In genomic region chr1:85581138-85581801, GRCh38 we compare ENCODE assay signal across 1 cellular context.
TF ChIP-seq lines count a peak whose summit lies in the region.

No MANE protein-coding gene starts in this region.

TF ChIP-seq in HepG2, 621 proteins besides CTCF, POLR2A, EP300 and RAD21 (continued from another document and continues in another):
- no peak for TF ChIP-seq REST (IDR thresholded peaks at IDR 0.05; ENCODE audit: borderline replicate concordance in 1 of 2, low read depth in 1 of 2, low read length in 2 of 2)
- TF ChIP-seq TSC22D2 (CRISPR knock-in tag; IDR thresholded peaks at IDR 0.05; ENCODE audit: borderline replicate concordance), result no peak
- no peak for TF ChIP-seq ZNF644 (CRISPR knock-in tag; IDR thresholded peaks at IDR 0.05; ENCODE audit: low read depth)
- no peak for TF ChIP-seq ARID3A (IDR thresholded peaks at IDR 0.05; ENCODE audit: low read depth, low read length)
- TF ChIP-seq ZC3H13 (CRISPR knock-in tag; IDR thresholded peaks at IDR 0.05), result peak; percentile 22
- TF ChIP-seq ERF (CRISPR knock-in tag; IDR thresholded peaks at IDR 0.05), result peak; percentile 21; the same call in 1 of the 2 replicates
- TF ChIP-seq, protein P1, sequence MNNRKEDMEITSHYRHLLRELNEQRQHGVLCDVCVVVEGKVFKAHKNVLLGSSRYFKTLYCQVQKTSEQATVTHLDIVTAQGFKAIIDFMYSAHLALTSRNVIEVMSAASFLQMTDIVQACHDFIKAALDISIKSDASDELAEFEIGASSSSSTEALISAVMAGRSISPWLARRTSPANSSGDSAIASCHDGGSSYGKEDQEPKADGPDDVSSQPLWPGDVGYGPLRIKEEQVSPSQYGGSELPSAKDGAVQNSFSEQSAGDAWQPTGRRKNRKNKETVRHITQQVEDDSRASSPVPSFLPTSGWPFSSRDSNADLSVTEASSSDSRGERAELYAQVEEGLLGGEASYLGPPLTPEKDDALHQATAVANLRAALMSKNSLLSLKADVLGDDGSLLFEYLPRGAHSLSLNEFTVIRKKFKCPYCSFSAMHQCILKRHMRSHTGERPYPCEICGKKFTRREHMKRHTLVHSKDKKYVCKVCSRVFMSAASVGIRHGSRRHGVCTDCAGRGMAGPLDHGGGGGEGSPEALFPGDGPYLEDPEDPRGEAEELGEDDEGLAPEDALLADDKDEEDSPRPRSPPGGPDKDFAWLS (CRISPR knock-in tag; IDR thresholded peaks at IDR 0.05; ENCODE audit: borderline replicate concordance), result no peak
- no peak for TF ChIP-seq ESRRA (CRISPR knock-in tag; IDR thresholded peaks at IDR 0.05; ENCODE audit: low read depth)
- no peak for TF ChIP-seq SMYD3 (CRISPR knock-in tag; IDR thresholded peaks at IDR 0.05)
- TF ChIP-seq SALL1 (CRISPR knock-in tag; IDR thresholded peaks at IDR 0.05), result peak; percentile 54; the same call in 1 of the 2 replicates
- no peak for TF ChIP-seq TRAFD1 (CRISPR knock-in tag; IDR thresholded peaks at IDR 0.05; ENCODE audit: borderline replicate concordance)
- TF ChIP-seq, protein P2, sequence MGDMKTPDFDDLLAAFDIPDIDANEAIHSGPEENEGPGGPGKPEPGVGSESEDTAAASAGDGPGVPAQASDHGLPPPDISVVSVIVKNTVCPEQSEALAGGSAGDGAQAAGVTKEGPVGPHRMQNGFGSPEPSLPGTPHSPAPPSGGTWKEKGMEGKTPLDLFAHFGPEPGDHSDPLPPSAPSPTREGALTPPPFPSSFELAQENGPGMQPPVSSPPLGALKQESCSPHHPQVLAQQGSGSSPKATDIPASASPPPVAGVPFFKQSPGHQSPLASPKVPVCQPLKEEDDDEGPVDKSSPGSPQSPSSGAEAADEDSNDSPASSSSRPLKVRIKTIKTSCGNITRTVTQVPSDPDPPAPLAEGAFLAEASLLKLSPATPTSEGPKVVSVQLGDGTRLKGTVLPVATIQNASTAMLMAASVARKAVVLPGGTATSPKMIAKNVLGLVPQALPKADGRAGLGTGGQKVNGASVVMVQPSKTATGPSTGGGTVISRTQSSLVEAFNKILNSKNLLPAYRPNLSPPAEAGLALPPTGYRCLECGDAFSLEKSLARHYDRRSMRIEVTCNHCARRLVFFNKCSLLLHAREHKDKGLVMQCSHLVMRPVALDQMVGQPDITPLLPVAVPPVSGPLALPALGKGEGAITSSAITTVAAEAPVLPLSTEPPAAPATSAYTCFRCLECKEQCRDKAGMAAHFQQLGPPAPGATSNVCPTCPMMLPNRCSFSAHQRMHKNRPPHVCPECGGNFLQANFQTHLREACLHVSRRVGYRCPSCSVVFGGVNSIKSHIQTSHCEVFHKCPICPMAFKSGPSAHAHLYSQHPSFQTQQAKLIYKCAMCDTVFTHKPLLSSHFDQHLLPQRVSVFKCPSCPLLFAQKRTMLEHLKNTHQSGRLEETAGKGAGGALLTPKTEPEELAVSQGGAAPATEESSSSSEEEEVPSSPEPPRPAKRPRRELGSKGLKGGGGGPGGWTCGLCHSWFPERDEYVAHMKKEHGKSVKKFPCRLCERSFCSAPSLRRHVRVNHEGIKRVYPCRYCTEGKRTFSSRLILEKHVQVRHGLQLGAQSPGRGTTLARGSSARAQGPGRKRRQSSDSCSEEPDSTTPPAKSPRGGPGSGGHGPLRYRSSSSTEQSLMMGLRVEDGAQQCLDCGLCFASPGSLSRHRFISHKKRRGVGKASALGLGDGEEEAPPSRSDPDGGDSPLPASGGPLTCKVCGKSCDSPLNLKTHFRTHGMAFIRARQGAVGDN (CRISPR knock-in tag; IDR thresholded peaks at IDR 0.05), result peak; percentile 78
- no peak for TF ChIP-seq POLR2AphosphoS5 (IDR thresholded peaks at IDR 0.05; ENCODE audit: low read depth, low read length)
- TF ChIP-seq ZFP62 (CRISPR knock-in tag; IDR thresholded peaks at IDR 0.05), result no peak
- no peak for TF ChIP-seq ZNF224 (CRISPR knock-in tag; IDR thresholded peaks at IDR 0.05)
- TF ChIP-seq HNF1A (IDR thresholded peaks at IDR 0.05; ENCODE audit: low read depth), result no peak
- no peak; the same call in 1 of the 2 replicates for TF ChIP-seq HNF1A (CRISPR knock-in tag; IDR thresholded peaks at IDR 0.05; ENCODE audit: borderline replicate concordance)
- TF ChIP-seq ZMYM2 (CRISPR knock-in tag; IDR thresholded peaks at IDR 0.05), result peak; percentile 96
- TF ChIP-seq, protein P3, sequence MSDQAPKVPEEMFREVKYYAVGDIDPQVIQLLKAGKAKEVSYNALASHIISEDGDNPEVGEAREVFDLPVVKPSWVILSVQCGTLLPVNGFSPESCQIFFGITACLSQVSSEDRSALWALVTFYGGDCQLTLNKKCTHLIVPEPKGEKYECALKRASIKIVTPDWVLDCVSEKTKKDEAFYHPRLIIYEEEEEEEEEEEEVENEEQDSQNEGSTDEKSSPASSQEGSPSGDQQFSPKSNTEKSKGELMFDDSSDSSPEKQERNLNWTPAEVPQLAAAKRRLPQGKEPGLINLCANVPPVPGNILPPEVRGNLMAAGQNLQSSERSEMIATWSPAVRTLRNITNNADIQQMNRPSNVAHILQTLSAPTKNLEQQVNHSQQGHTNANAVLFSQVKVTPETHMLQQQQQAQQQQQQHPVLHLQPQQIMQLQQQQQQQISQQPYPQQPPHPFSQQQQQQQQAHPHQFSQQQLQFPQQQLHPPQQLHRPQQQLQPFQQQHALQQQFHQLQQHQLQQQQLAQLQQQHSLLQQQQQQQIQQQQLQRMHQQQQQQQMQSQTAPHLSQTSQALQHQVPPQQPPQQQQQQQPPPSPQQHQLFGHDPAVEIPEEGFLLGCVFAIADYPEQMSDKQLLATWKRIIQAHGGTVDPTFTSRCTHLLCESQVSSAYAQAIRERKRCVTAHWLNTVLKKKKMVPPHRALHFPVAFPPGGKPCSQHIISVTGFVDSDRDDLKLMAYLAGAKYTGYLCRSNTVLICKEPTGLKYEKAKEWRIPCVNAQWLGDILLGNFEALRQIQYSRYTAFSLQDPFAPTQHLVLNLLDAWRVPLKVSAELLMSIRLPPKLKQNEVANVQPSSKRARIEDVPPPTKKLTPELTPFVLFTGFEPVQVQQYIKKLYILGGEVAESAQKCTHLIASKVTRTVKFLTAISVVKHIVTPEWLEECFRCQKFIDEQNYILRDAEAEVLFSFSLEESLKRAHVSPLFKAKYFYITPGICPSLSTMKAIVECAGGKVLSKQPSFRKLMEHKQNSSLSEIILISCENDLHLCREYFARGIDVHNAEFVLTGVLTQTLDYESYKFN (CRISPR knock-in tag; conservative IDR thresholded peaks at IDR 0.05), result no peak
- TF ChIP-seq, protein P4, sequence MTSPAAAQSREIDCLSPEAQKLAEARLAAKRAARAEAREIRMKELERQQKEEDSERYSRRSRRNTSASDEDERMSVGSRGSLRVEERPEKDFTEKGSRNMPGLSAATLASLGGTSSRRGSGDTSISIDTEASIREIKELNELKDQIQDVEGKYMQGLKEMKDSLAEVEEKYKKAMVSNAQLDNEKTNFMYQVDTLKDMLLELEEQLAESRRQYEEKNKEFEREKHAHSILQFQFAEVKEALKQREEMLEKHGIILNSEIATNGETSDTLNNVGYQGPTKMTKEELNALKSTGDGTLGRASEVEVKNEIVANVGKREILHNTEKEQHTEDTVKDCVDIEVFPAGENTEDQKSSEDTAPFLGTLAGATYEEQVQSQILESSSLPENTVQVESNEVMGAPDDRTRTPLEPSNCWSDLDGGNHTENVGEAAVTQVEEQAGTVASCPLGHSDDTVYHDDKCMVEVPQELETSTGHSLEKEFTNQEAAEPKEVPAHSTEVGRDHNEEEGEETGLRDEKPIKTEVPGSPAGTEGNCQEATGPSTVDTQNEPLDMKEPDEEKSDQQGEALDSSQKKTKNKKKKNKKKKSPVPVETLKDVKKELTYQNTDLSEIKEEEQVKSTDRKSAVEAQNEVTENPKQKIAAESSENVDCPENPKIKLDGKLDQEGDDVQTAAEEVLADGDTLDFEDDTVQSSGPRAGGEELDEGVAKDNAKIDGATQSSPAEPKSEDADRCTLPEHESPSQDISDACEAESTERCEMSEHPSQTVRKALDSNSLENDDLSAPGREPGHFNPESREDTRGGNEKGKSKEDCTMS (CRISPR knock-in tag; conservative IDR thresholded peaks at IDR 0.05), result no peak
- no peak for TF ChIP-seq ZEB1 (IDR thresholded peaks at IDR 0.05; ENCODE audit: insufficient replicate concordance, low read depth)
- TF ChIP-seq ZNF746 (CRISPR knock-in tag; IDR thresholded peaks at IDR 0.05), result no peak
- TF ChIP-seq ZNF772 (CRISPR knock-in tag; IDR thresholded peaks at IDR 0.05), result no peak
- TF ChIP-seq, protein P5, sequence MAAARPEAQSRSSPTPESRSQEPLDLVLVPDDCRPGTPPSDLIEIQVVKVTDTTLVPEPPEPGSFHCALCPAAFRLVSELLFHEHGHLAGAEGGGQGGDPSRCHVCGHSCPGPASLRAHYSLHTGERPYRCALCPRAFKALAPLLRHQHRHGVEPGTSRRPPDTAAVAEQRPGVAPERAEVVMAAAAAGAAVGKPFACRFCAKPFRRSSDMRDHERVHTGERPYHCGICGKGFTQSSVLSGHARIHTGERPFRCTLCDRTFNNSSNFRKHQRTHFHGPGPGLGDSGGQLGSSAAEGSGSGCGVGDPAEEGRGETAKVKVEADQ (CRISPR knock-in tag; IDR thresholded peaks at IDR 0.05; ENCODE audit: borderline replicate concordance), result 0 out of 2 replicates have a peak, but pooled peaks have one; percentile 14
- no peak for TF ChIP-seq ZMAT3 (CRISPR knock-in tag; conservative IDR thresholded peaks at IDR 0.05)
- TF ChIP-seq, protein P6, sequence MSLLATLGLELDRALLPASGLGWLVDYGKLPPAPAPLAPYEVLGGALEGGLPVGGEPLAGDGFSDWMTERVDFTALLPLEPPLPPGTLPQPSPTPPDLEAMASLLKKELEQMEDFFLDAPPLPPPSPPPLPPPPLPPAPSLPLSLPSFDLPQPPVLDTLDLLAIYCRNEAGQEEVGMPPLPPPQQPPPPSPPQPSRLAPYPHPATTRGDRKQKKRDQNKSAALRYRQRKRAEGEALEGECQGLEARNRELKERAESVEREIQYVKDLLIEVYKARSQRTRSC (CRISPR knock-in tag; IDR thresholded peaks at IDR 0.05; ENCODE audit: low read depth), result no peak
